In genomic region chr3:9035473-9035872, GRCh38 we compare ENCODE assay signal across 24 cellular contexts.
"Had no signal": no experiment of that assay in that cellular context is flagged by ENCODE, and none has a peak within 500 bp of the region (broad histone marks: within the 10 kb centered on the region; RNA-seq: fewer than 3 reads in every experiment).

No MANE protein-coding gene starts in this region.

- H3K27ac ChIP-seq: epithelial cell of prostate, neutrophil, thyroid gland, upper lobe of right lung, VCaP had no signal

- H3K27me3 ChIP-seq: heart left ventricle, neutrophil, ovary, thyroid gland, upper lobe of right lung had no signal

- DNase-seq: activated CD4-positive, alpha-beta memory T cell treated with anti-CD3 and anti-CD28 coated beads, Interleukin-2, amount 10 ng/mL, durations not matched to agents 7 days and 5 days; activated CD4-positive, alpha-beta T cell treated with anti-CD3 and anti-CD28 coated beads, Interleukin-2, amount 10 ng/mL, durations not matched to agents 24 days and 14 days; activated effector memory CD4-positive, alpha-beta T cell treated with Interleukin-2 at 50 U/mL for 16 hours; activated naive CD4-positive, alpha-beta T cell treated with anti-CD3 and anti-CD28 coated beads, Interleukin-2, amount 50 U/mL, for 16 hours; activated naive CD8-positive, alpha-beta T cell treated with anti-CD3 and anti-CD28 coated beads, Interleukin-2, amount 50 U/mL, for 24 hours; activated T-cell treated with anti-CD3 and anti-CD28 coated beads, Interleukin-2, amount 50 U/mL, for 72 hours; cerebellar nuclear complex; cortex of kidney; heart left ventricle; left cardiac atrium; ovary; right cardiac atrium; stimulated activated CD4-positive, alpha-beta T cell treated with anti-CD3 and anti-CD28 coated beads, Interleukin-4, amount 100 ng/mL, for 4 hours; substantia nigra; T1000; thyroid gland; upper lobe of right lung had no signal

- H3K27ac Mint-ChIP-seq: activated CD4-positive, alpha-beta memory T cell treated with anti-CD3 and anti-CD28 coated beads, Interleukin-2, amount 10 ng/mL, durations not matched to agents 7 days and 5 days; activated CD4-positive, alpha-beta T cell treated with anti-CD3 and anti-CD28 coated beads, Interleukin-2, amount 10 ng/mL, durations not matched to agents 24 days and 14 days; activated naive CD8-positive, alpha-beta T cell treated with anti-CD3 and anti-CD28 coated beads, Interleukin-2, amount 50 U/mL, for 24 hours; activated T-cell treated with anti-CD3 and anti-CD28 coated beads, Interleukin-2, amount 50 U/mL, for 72 hours; memory B cell; natural killer cell treated with Interleukin-12 subunit alpha and Interleukin-12 subunit beta and Interleukin-15 and Interleukin-18, amount 100 ng/mL, for 72 hours; stimulated activated naive CD8-positive, alpha-beta T cell treated with anti-CD3 and anti-CD28 coated beads, Interleukin-15, Interleukin-2, amounts not matched to agents 100 ng/mL and 50 ng/mL, for 24 hours had no signal

- H3K36me3 Mint-ChIP-seq: memory B cell; natural killer cell treated with Interleukin-12 subunit alpha and Interleukin-12 subunit beta and Interleukin-15 and Interleukin-18, amount 100 ng/mL, for 72 hours had no signal

- H3K4me3 ChIP-seq: heart left ventricle, ovary, thyroid gland, upper lobe of right lung had no signal

- H3K9me3 Mint-ChIP-seq: activated CD4-positive, alpha-beta memory T cell treated with anti-CD3 and anti-CD28 coated beads, Interleukin-2, amount 10 ng/mL, durations not matched to agents 7 days and 5 days; activated CD4-positive, alpha-beta T cell treated with anti-CD3 and anti-CD28 coated beads, Interleukin-2, amount 10 ng/mL, durations not matched to agents 24 days and 14 days; activated naive CD8-positive, alpha-beta T cell treated with anti-CD3 and anti-CD28 coated beads, Interleukin-2, amount 50 U/mL, for 24 hours; activated T-cell treated with anti-CD3 and anti-CD28 coated beads, Interleukin-2, amount 50 U/mL, for 72 hours; memory B cell; natural killer cell treated with Interleukin-12 subunit alpha and Interleukin-12 subunit beta and Interleukin-15 and Interleukin-18, amount 100 ng/mL, for 72 hours; stimulated activated naive CD8-positive, alpha-beta T cell treated with anti-CD3 and anti-CD28 coated beads, Interleukin-15, Interleukin-2, amounts not matched to agents 100 ng/mL and 50 ng/mL, for 24 hours had no signal

- H3K36me3 ChIP-seq: heart left ventricle, neutrophil, ovary, thyroid gland, upper lobe of right lung had no signal

- H3K9me3 ChIP-seq: heart left ventricle, neutrophil, ovary, thyroid gland, upper lobe of right lung had no signal

- H3K4me3 Mint-ChIP-seq: activated CD4-positive, alpha-beta memory T cell treated with anti-CD3 and anti-CD28 coated beads, Interleukin-2, amount 10 ng/mL, durations not matched to agents 7 days and 5 days; activated CD4-positive, alpha-beta T cell treated with anti-CD3 and anti-CD28 coated beads, Interleukin-2, amount 10 ng/mL, durations not matched to agents 24 days and 14 days; activated naive CD8-positive, alpha-beta T cell treated with anti-CD3 and anti-CD28 coated beads, Interleukin-2, amount 50 U/mL, for 24 hours; activated T-cell treated with anti-CD3 and anti-CD28 coated beads, Interleukin-2, amount 50 U/mL, for 72 hours; memory B cell; natural killer cell treated with Interleukin-12 subunit alpha and Interleukin-12 subunit beta and Interleukin-15 and Interleukin-18, amount 100 ng/mL, for 72 hours; stimulated activated naive CD8-positive, alpha-beta T cell treated with anti-CD3 and anti-CD28 coated beads, Interleukin-15, Interleukin-2, amounts not matched to agents 100 ng/mL and 50 ng/mL, for 24 hours had no signal

- H3K4me1 ChIP-seq: thyroid gland had no signal

- H3K4me1 Mint-ChIP-seq: activated CD4-positive, alpha-beta memory T cell treated with anti-CD3 and anti-CD28 coated beads, Interleukin-2, amount 10 ng/mL, durations not matched to agents 7 days and 5 days; activated CD4-positive, alpha-beta T cell treated with anti-CD3 and anti-CD28 coated beads, Interleukin-2, amount 10 ng/mL, durations not matched to agents 24 days and 14 days; activated naive CD8-positive, alpha-beta T cell treated with anti-CD3 and anti-CD28 coated beads, Interleukin-2, amount 50 U/mL, for 24 hours had no signal

- H3K27me3 Mint-ChIP-seq: activated CD4-positive, alpha-beta memory T cell treated with anti-CD3 and anti-CD28 coated beads, Interleukin-2, amount 10 ng/mL, durations not matched to agents 7 days and 5 days; activated CD4-positive, alpha-beta T cell treated with anti-CD3 and anti-CD28 coated beads, Interleukin-2, amount 10 ng/mL, durations not matched to agents 24 days and 14 days; activated naive CD8-positive, alpha-beta T cell treated with anti-CD3 and anti-CD28 coated beads, Interleukin-2, amount 50 U/mL, for 24 hours; memory B cell; stimulated activated naive CD8-positive, alpha-beta T cell treated with anti-CD3 and anti-CD28 coated beads, Interleukin-15, Interleukin-2, amounts not matched to agents 100 ng/mL and 50 ng/mL, for 24 hours had no signal

- ATAC-seq: activated CD4-positive, CD25-positive, alpha-beta regulatory T cell treated with anti-CD3 and anti-CD28 coated beads, Interleukin-2, amount 50 U/mL, for 24 hours; activated naive CD8-positive, alpha-beta T cell treated with anti-CD3 and anti-CD28 coated beads, Interleukin-2, amount 50 U/mL, for 24 hours; activated T-cell treated with anti-CD3 and anti-CD28 coated beads, Interleukin-2, amount 50 U/mL, for 72 hours; natural killer cell treated with Interleukin-12 subunit alpha and Interleukin-12 subunit beta and Interleukin-15 and Interleukin-18, amount 100 ng/mL, for 72 hours; upper lobe of right lung had no signal
